10 cellular contexts compared by ENCODE assay signal in genomic region chr9:128065907-128066712, GRCh38. TPM values are rescaled to one million over a fixed set of nuclear protein-coding genes. Genes with fewer than 3 reads are reported as not detected.
DNase-seq lines count a peak whose midpoint lies in the region; ATAC-seq and TF ChIP-seq lines count a peak whose summit lies in the region.
"Had no signal": no experiment of that assay in that cellular context is flagged by ENCODE, and none has a peak within 500 bp of the region (broad histone marks: within the 10 kb centered on the region; RNA-seq: fewer than 3 reads in every experiment).

No MANE protein-coding gene starts in this region.

- H2AK5ac ChIP-seq in trophoblast cell (ENCODE audit: low read length) = peak overlapping the region; percentile 93

- H2AFZ ChIP-seq in PC-3 (ENCODE audit: low read length) (no peak overlapping the region), trophoblast cell (ENCODE audit: insufficient read depth, low read length, poor library complexity) (peak overlapping the region; percentile 67)

- peak overlapping the region; percentile 77 for H3K14ac ChIP-seq in trophoblast cell (ENCODE audit: low read length)

- peak overlapping the region; percentile 91 for H4K91ac ChIP-seq in trophoblast cell (ENCODE audit: low read depth, low read length)

- no peaks in the 10 kb centered on the region for H3K9me2 ChIP-seq in PC-3 (replicated peaks; ENCODE audit: low read length)

- H3K79me1 ChIP-seq in trophoblast cell (ENCODE audit: low read length) = peaks cover 15% of the 10 kb centered on the region

- H3F3A ChIP-seq in PC-3 (ENCODE audit: low read length, unreplicated experiment) = peaks cover 4% of the 10 kb centered on the region

- H3K27ac ChIP-seq in PC-3 (ENCODE audit: low read length) (no peak overlapping the region), trophoblast cell (ENCODE audit: low read depth, low read length) (no peak overlapping the region)

- H3K23ac ChIP-seq in trophoblast cell (ENCODE audit: low read length) = no peak overlapping the region

- H4K8ac ChIP-seq in trophoblast cell (ENCODE audit: low read depth, low read length) = peak overlapping the region; percentile 93

- peak overlapping the region; percentile 84 for H3K18ac ChIP-seq in trophoblast cell (ENCODE audit: low read length)

- peaks cover 3% of the 10 kb centered on the region for H3K36me3 ChIP-seq in GM06990 (ENCODE audit: control insufficient read depth, insufficient read depth, low read length)
- no peaks in the 10 kb centered on the region for H3K36me3 ChIP-seq in PC-3 (ENCODE audit: low read depth, low read length)
- H3K36me3 ChIP-seq in trophoblast cell (ENCODE audit: control insufficient read depth in 1 of 2, insufficient read depth in 2 of 2, low read length in 2 of 2) = peaks cover 11 to 20% of the 10 kb centered on the region in 2 experiments

- H3K9ac ChIP-seq in PC-3 (ENCODE audit: low read length) (peak overlapping the region; percentile 77), trophoblast cell (ENCODE audit: low read length) (no peak overlapping the region)

- no peak overlapping the region for H2BK120ac ChIP-seq in trophoblast cell (ENCODE audit: insufficient read depth, low read length, poor library complexity)

- H2BK12ac ChIP-seq in trophoblast cell (ENCODE audit: low read length) = no peak overlapping the region

- no peak for TF ChIP-seq CTCF in GM06990 (IDR thresholded peaks at IDR 0.05; ENCODE audit: insufficient read depth, low read length, poor library complexity, severe bottlenecking)
- no peak for TF ChIP-seq CTCF in PC-3 (conservative IDR thresholded peaks at IDR 0.05; ENCODE audit: low read depth, low read length)
- TF ChIP-seq CTCF in foreskin fibroblast (IDR thresholded peaks at IDR 0.05; ENCODE audit: low read depth, low read length) = no peak

- H4K20me1 ChIP-seq in PC-3 (ENCODE audit: low read length) = no peaks in the 10 kb centered on the region

- H3K79me2 ChIP-seq in PC-3 (ENCODE audit: low read length) = peaks cover 45% of the 10 kb centered on the region
- peaks cover 10% of the 10 kb centered on the region for H3K79me2 ChIP-seq in trophoblast cell (ENCODE audit: control insufficient read depth, insufficient read depth, low read length, poor library complexity)

- CTCF ChIA-PET in PC-3 (lab: Charles Lee) = interaction anchor here (0.7 kb wide), 1 partner anchor 59 kb away, joined by 3 read pairs; no protein-coding TSS in a partner anchor

- POLR2A ChIA-PET in PC-3 (lab: Charles Lee; ENCODE audit: unreplicated experiment) = no interaction called here

- peaks cover 21% of the 10 kb centered on the region; the same call in 1 of the 2 replicates for H3K4me1 ChIP-seq in PC-3 (ENCODE audit: insufficient read depth, low read length)
- H3K4me1 ChIP-seq in trophoblast cell (ENCODE audit: control insufficient read depth in 1 of 2, insufficient read depth in 2 of 2, low read length in 2 of 2) = peaks cover 11 to 15% of the 10 kb centered on the region in 2 experiments

- BruUV-seq in PC-3 (replicated peaks; lab: Mats Ljungman, UMichigan) = no TSS peak

- H3K4me3 ChIP-seq in GM06990 (replicated peaks; ENCODE audit: low read depth, low read length) (peak overlapping the region; percentile 68), PC-3 (ENCODE audit: low read length) (peak overlapping the region; percentile 65), foreskin fibroblast (ENCODE audit: low read depth in 1 of 2, low read length in 2 of 2) (peak overlapping the region; percentile 51 to 62), trophoblast cell (ENCODE audit: low read depth, low read length) (peak overlapping the region; percentile 32)

- H3K4me2 ChIP-seq in PC-3 (ENCODE audit: low read length) = peak overlapping the region; percentile 88
- H3K4me2 ChIP-seq in trophoblast cell (ENCODE audit: low read length) = peak overlapping the region; percentile 46

- H4K12ac ChIP-seq in trophoblast cell (ENCODE audit: low read depth, low read length) = peak overlapping the region; percentile 82

- ATAC-seq in PC-3 (no peak), HG03280 (IDR thresholded peaks at IDR 0.05; ENCODE audit: unreplicated experiment) (no peak), HG02973 (IDR thresholded peaks at IDR 0.05; ENCODE audit: unreplicated experiment) (no peak)

- intact Hi-C loops in PC-3 (cut with micrococcal nuclease) = no loop called here

- H3K4ac ChIP-seq in trophoblast cell (ENCODE audit: low read depth, low read length) = peak overlapping the region; percentile 87

- H3K9me3 ChIP-seq in PC-3 (ENCODE audit: low read length) (no peaks in the 10 kb centered on the region), trophoblast cell (ENCODE audit: insufficient read depth, low read depth, low read length) (no peaks in the 10 kb centered on the region)

- DNase-seq in GM06990 (ENCODE audit: extremely low read depth, insufficient read length) (no peak), PC-3 (no peak), foreskin fibroblast (no peak), trophoblast cell (no peak), OCI-M1 (lab: John Stamatoyannopoulos, UW) (no peak), CD1c-positive myeloid dendritic cell (ENCODE audit: extremely low spot score) (no peak)
- DNase-seq: NCI-H510A; stimulated activated CD4-positive, alpha-beta T cell treated with anti-CD3 and anti-CD28 coated beads, Interleukin-2, amount 100 ng/mL, for 24 hours had no signal

- H3K27me3 ChIP-seq in GM06990 (replicated peaks; ENCODE audit: control insufficient read depth, insufficient read depth, low read length) (no peaks in the 10 kb centered on the region), PC-3 (ENCODE audit: low read length) (no peaks in the 10 kb centered on the region), trophoblast cell (ENCODE audit: insufficient read depth, low read length) (no peaks in the 10 kb centered on the region)

- WGBS in trophoblast cell (ENCODE audit: extremely low coverage, insufficient coverage, insufficient read length) = no CpG with 5 or more reads among the region's 18 CpGs

- no peak overlapping the region for H2BK5ac ChIP-seq in trophoblast cell (ENCODE audit: low read depth, low read length, poor library complexity)

RNA-seq across cellular contexts. Expression of gene NAIF1, which starts 1.0 kb away (rescaled TPM):
- total RNA-seq in PC-3 (2014; rRNA removed) = 8.4 and 11.1 TPM in 2 replicates
- 6.6 and 7.1 TPM in 2 replicates for polyA plus RNA-seq in trophoblast cell (2013)

RNA-seq across cellular contexts. Expression of gene SLC25A25, which starts 1.9 kb away (rescaled TPM):
- 25.2 and 37.0 TPM in 2 replicates for total RNA-seq in PC-3 (2014; rRNA removed)
- 10.2 and 11.5 TPM in 2 replicates for polyA plus RNA-seq in trophoblast cell (2013)
